17 cellular contexts compared by ENCODE assay signal in the genomic region with DNA sequence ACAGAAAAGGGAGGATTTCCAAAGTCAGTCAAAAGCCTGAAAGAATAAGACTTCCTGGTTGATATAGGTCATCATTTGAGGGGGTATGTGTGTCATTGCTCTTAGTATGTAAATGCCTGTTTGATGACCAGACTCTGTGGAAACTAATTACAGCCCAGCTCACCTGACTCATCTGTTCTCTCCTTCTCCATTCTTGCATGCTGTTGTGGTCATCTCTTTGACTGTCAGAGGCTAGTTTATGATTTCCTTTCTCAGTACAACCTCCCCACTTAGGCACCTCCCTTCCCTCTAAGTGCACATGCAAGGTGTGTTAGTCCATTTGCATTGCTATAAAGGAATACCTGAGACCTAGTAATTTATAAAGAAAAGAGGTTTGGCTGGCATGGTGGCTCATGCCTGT. TPM values are rescaled to one million over a fixed set of nuclear protein-coding genes. Genes with fewer than 3 reads are reported as not detected.
DNase-seq lines count a peak whose midpoint lies in the region; ATAC-seq and TF ChIP-seq lines count a peak whose summit lies in the region.
"Had no signal": no experiment of that assay in that cellular context is flagged by ENCODE, and none has a peak within 500 bp of the region (broad histone marks: within the 10 kb centered on the region; RNA-seq: fewer than 3 reads in every experiment).

No MANE protein-coding gene starts in this region.

- DNase-seq in activated CD4-positive, alpha-beta T cell treated with anti-CD3 and anti-CD28 coated beads for 36 hours: no peak
- no peak for DNase-seq in activated CD4-positive, alpha-beta T cell treated with anti-CD3 and anti-CD28 coated beads, Interleukin-2, amount 10 ng/mL, durations not matched to agents 24 days and 14 days
- DNase-seq in RPMI7951 (ENCODE audit: low read depth) (peak; percentile 55), esophagus squamous epithelium (lab: John Stamatoyannopoulos, UW) (no peak), NCI-H82 treated with DMSO at 0.1 percent for 48 hours (lab: John Stamatoyannopoulos, UW; ENCODE audit: unreplicated experiment) (no peak), mesenteric fat pad (ENCODE audit: low spot score) (no peak), DMS114 treated with DMSO at 0.1 percent for 48 hours (lab: John Stamatoyannopoulos, UW; ENCODE audit: unreplicated experiment) (no peak)
- DNase-seq in stimulated activated naive CD8-positive, alpha-beta T cell treated with anti-CD3 and anti-CD28 coated beads, Interleukin-15, Interleukin-2, amounts not matched to agents 100 U/mL and 50 U/mL, for 24 hours: no peak
- DNase-seq: activated CD4-positive, CD25-positive, alpha-beta regulatory T cell; DMS79; NCI-H345; SHP77 had no signal

- no peaks in the 10 kb centered on the region for H3K36me3 Mint-ChIP-seq in activated CD4-positive, alpha-beta T cell treated with anti-CD3 and anti-CD28 coated beads for 36 hours (ENCODE audit: low read depth)
- H3K36me3 Mint-ChIP-seq in activated CD4-positive, alpha-beta T cell treated with anti-CD3 and anti-CD28 coated beads, Interleukin-2, amount 10 ng/mL, durations not matched to agents 24 days and 14 days (ENCODE audit: low read depth): no peaks in the 10 kb centered on the region
- H3K36me3 Mint-ChIP-seq: natural killer cell treated with Interleukin-12 subunit alpha and Interleukin-12 subunit beta and Interleukin-15 and Interleukin-18, amount 100 ng/mL, for 72 hours had no signal

- ATAC-seq in activated CD4-positive, alpha-beta T cell treated with anti-CD3 and anti-CD28 coated beads for 36 hours: peak; percentile 62
- peak; percentile 61 for ATAC-seq in stimulated activated naive CD8-positive, alpha-beta T cell treated with anti-CD3 and anti-CD28 coated beads, Interleukin-15, Interleukin-2, amounts not matched to agents 100 U/mL and 50 U/mL, for 24 hours

- no peaks in the 10 kb centered on the region for H3K36me3 ChIP-seq in esophagus squamous epithelium
- H3K36me3 ChIP-seq: tibial nerve had no signal

- no peak for TF ChIP-seq CTCF in esophagus squamous epithelium (IDR thresholded peaks at IDR 0.05)

- no peak overlapping the region for H3K27ac Mint-ChIP-seq in activated CD4-positive, alpha-beta T cell treated with anti-CD3 and anti-CD28 coated beads for 36 hours
- H3K27ac Mint-ChIP-seq in activated CD4-positive, alpha-beta T cell treated with anti-CD3 and anti-CD28 coated beads, Interleukin-2, amount 10 ng/mL, durations not matched to agents 24 days and 14 days: no peak overlapping the region
- H3K27ac Mint-ChIP-seq: natural killer cell treated with Interleukin-12 subunit alpha and Interleukin-12 subunit beta and Interleukin-15 and Interleukin-18, amount 100 ng/mL, for 72 hours had no signal

- no peak for TF ChIP-seq POLR2A in esophagus squamous epithelium (IDR thresholded peaks at IDR 0.05)

- no peaks in the 10 kb centered on the region for H3K9me3 Mint-ChIP-seq in activated CD4-positive, alpha-beta T cell treated with anti-CD3 and anti-CD28 coated beads for 36 hours (ENCODE audit: low read depth)
- no peaks in the 10 kb centered on the region for H3K9me3 Mint-ChIP-seq in activated CD4-positive, alpha-beta T cell treated with anti-CD3 and anti-CD28 coated beads, Interleukin-2, amount 10 ng/mL, durations not matched to agents 24 days and 14 days
- H3K9me3 Mint-ChIP-seq: central memory CD8-positive, alpha-beta T cell; natural killer cell treated with Interleukin-12 subunit alpha and Interleukin-12 subunit beta and Interleukin-15 and Interleukin-18, amount 100 ng/mL, for 72 hours had no signal

- intact Hi-C loops in activated CD4-positive, alpha-beta T cell treated with anti-CD3 and anti-CD28 coated beads for 36 hours (cut with DNase I, micrococcal nuclease): no loop called here
- intact Hi-C loops in activated CD4-positive, alpha-beta T cell treated with anti-CD3 and anti-CD28 coated beads, Interleukin-2, amount 10 ng/mL, durations not matched to agents 24 days and 14 days (cut with micrococcal nuclease): no loop called here
- intact Hi-C loops in esophagus squamous epithelium (cut with DNase I): no loop called here

- no peaks in the 10 kb centered on the region for H3K4me1 Mint-ChIP-seq in activated CD4-positive, alpha-beta T cell treated with anti-CD3 and anti-CD28 coated beads for 36 hours
- no peaks in the 10 kb centered on the region for H3K4me1 Mint-ChIP-seq in activated CD4-positive, alpha-beta T cell treated with anti-CD3 and anti-CD28 coated beads, Interleukin-2, amount 10 ng/mL, durations not matched to agents 24 days and 14 days
- H3K4me1 Mint-ChIP-seq: central memory CD8-positive, alpha-beta T cell had no signal

- H3K27ac ChIP-seq in esophagus squamous epithelium: peak overlapping the region in 3 of 4 donors; percentile 44 to 98 (median 97)
- H3K27ac ChIP-seq: tibial nerve had no signal

- H3K4me1 ChIP-seq in esophagus squamous epithelium: peaks cover 0 to 28% (median 0%) of the 10 kb centered on the region in 3 donors

- POLR2A ChIA-PET in activated CD4-positive, alpha-beta T cell treated with anti-CD3 and anti-CD28 coated beads for 36 hours (lab: Charles Lee): no interaction called here

- peaks cover 0 to 12% (median 0%) of the 10 kb centered on the region in 4 donors for H3K27me3 ChIP-seq in esophagus squamous epithelium

- peaks cover 15% of the 10 kb centered on the region for H3K27me3 Mint-ChIP-seq in activated CD4-positive, alpha-beta T cell treated with anti-CD3 and anti-CD28 coated beads for 36 hours
- peaks cover 33% of the 10 kb centered on the region for H3K27me3 Mint-ChIP-seq in activated CD4-positive, alpha-beta T cell treated with anti-CD3 and anti-CD28 coated beads, Interleukin-2, amount 10 ng/mL, durations not matched to agents 24 days and 14 days

- H3K9me3 ChIP-seq in esophagus squamous epithelium: no peaks in the 10 kb centered on the region
- H3K9me3 ChIP-seq: tibial nerve had no signal

- H3K4me3 Mint-ChIP-seq in activated CD4-positive, alpha-beta T cell treated with anti-CD3 and anti-CD28 coated beads for 36 hours: no peak overlapping the region
- no peak overlapping the region for H3K4me3 Mint-ChIP-seq in activated CD4-positive, alpha-beta T cell treated with anti-CD3 and anti-CD28 coated beads, Interleukin-2, amount 10 ng/mL, durations not matched to agents 24 days and 14 days
- H3K4me3 Mint-ChIP-seq: central memory CD8-positive, alpha-beta T cell; natural killer cell treated with Interleukin-12 subunit alpha and Interleukin-12 subunit beta and Interleukin-15 and Interleukin-18, amount 100 ng/mL, for 72 hours had no signal

- CTCF ChIA-PET in activated CD4-positive, alpha-beta T cell treated with anti-CD3 and anti-CD28 coated beads for 36 hours (lab: Charles Lee): interaction anchor here (0.5 kb wide), 1 partner anchor 403 kb away, joined by 4 read pairs; no protein-coding TSS in a partner anchor

- H3K4me3 ChIP-seq in esophagus squamous epithelium: no peak overlapping the region
- H3K4me3 ChIP-seq: tibial nerve had no signal

RNA-seq across cellular contexts. Expression of a gene that starts 2.4 kb away (rescaled TPM):
- total RNA-seq in activated CD4-positive, alpha-beta T cell treated with anti-CD3 and anti-CD28 coated beads for 36 hours: under 1 TPM in 1 of 2 experiments, not detected in 1; 0.05 TPM
- not detected in 2 replicates for total RNA-seq in activated CD4-positive, alpha-beta T cell treated with anti-CD3 and anti-CD28 coated beads, Interleukin-2, amount 10 ng/mL, durations not matched to agents 24 days and 14 days
- 0.10 and 0.12 TPM in 2 replicates for total RNA-seq in RPMI7951 (2014; rRNA removed; shearing (Covaris generic))
- 100 to 1,000 TPM in 1 of 4 donors, 10 to 100 TPM in 3; 52.8 to 173 (median 86.4) TPM for total RNA-seq in esophagus squamous epithelium
- 0.10 TPM for total RNA-seq in mesenteric fat pad
- total RNA-seq: natural killer cell treated with Interleukin-12 subunit alpha and Interleukin-12 subunit beta and Interleukin-15 and Interleukin-18, amount 100 ng/mL, for 72 hours; skeletal muscle tissue had no signal

RNA-seq across cellular contexts. Expression of a gene that starts 16.0 kb away (rescaled TPM):
- total RNA-seq in activated CD4-positive, alpha-beta T cell treated with anti-CD3 and anti-CD28 coated beads for 36 hours: 1 to 10 TPM; 5.3 to 6.0 TPM
- total RNA-seq in activated CD4-positive, alpha-beta T cell treated with anti-CD3 and anti-CD28 coated beads, Interleukin-2, amount 10 ng/mL, durations not matched to agents 24 days and 14 days: 7.8 and 8.0 TPM in 2 replicates
- 6.9 and 7.8 TPM in 2 replicates for total RNA-seq in RPMI7951 (2014; rRNA removed; shearing (Covaris generic))
- total RNA-seq in esophagus squamous epithelium: 10 to 100 TPM in 3 of 4 donors, 1 to 10 TPM in 1; 9.6 to 32.0 (median 22.9) TPM
- 5.4 TPM for total RNA-seq in mesenteric fat pad

RNA-seq across cellular contexts. Expression of a gene that starts 18.1 kb away (rescaled TPM):
- 1 to 10 TPM; 3.1 to 3.5 TPM for total RNA-seq in activated CD4-positive, alpha-beta T cell treated with anti-CD3 and anti-CD28 coated beads for 36 hours
- total RNA-seq in activated CD4-positive, alpha-beta T cell treated with anti-CD3 and anti-CD28 coated beads, Interleukin-2, amount 10 ng/mL, durations not matched to agents 24 days and 14 days: 2.6 and 3.5 TPM in 2 replicates
- 2.8 and 3.2 TPM in 2 replicates for total RNA-seq in RPMI7951 (2014; rRNA removed; shearing (Covaris generic))
- total RNA-seq in esophagus squamous epithelium: 10 to 100 TPM in 3 of 4 donors, 1 to 10 TPM in 1; 9.4 to 28.7 (median 12.3) TPM
- 11.1 TPM for total RNA-seq in mesenteric fat pad

RNA-seq across cellular contexts. Expression of a gene that starts 53.7 kb away (rescaled TPM):
- total RNA-seq in activated CD4-positive, alpha-beta T cell treated with anti-CD3 and anti-CD28 coated beads for 36 hours: 1 to 10 TPM; 1.3 to 1.4 TPM
- 0.43 and 0.82 TPM in 2 replicates for total RNA-seq in activated CD4-positive, alpha-beta T cell treated with anti-CD3 and anti-CD28 coated beads, Interleukin-2, amount 10 ng/mL, durations not matched to agents 24 days and 14 days
- not detected in 2 replicates for total RNA-seq in RPMI7951 (2014; rRNA removed; shearing (Covaris generic))
- total RNA-seq in esophagus squamous epithelium: under 1 TPM in 1 of 4 donors, not detected in 3; 0.38 TPM
- total RNA-seq in mesenteric fat pad: 2.6 TPM
- total RNA-seq: A673, skeletal muscle tissue had no signal

Comparison
In these comparisons a context has a peak if more than half of its experiments do, and no peak if none do; other contexts are left out.
1. RNA of a gene that starts 2.4 kb away (total RNA-seq): 52.8 to 173 TPM in esophagus squamous epithelium; 0.10 to 0.12 TPM in RPMI7951, 0.10 TPM in mesenteric fat pad (single experiment), 0.05 TPM in activated CD4-positive, alpha-beta T cell treated with anti-CD3 and anti-CD28 coated beads for 36 hours and not detected in activated CD4-positive, alpha-beta T cell treated with anti-CD3 and anti-CD28 coated beads, Interleukin-2, amount 10 ng/mL, durations not matched to agents 24 days and 14 days; every median in the first group is over 10 times any median in the second.